10 cellular contexts compared by ENCODE assay signal in genomic region chr1:19203440-19203839, GRCh38. TPM values are rescaled to one million over a fixed set of nuclear protein-coding genes. Genes with fewer than 3 reads are reported as not detected.
DNase-seq lines count a peak whose midpoint lies in the region; ATAC-seq and TF ChIP-seq lines count a peak whose summit lies in the region.
"Had no signal": no experiment of that assay in that cellular context is flagged by ENCODE, and none has a peak within 500 bp of the region (broad histone marks: within the 10 kb centered on the region; RNA-seq: fewer than 3 reads in every experiment).

No MANE protein-coding gene starts in this region.

- ATAC-seq in GM18861 (IDR thresholded peaks at IDR 0.05; ENCODE audit: unreplicated experiment) (no peak), HG02884 (IDR thresholded peaks at IDR 0.05; ENCODE audit: unreplicated experiment) (no peak)

- H3K27me3 ChIP-seq in mesenchymal stem cell (ENCODE audit: control insufficient read depth in 1 of 2, insufficient read depth in 1 of 2, low read length in 2 of 2) = no peaks in the 10 kb centered on the region

- H3K4ac ChIP-seq in mesenchymal stem cell (ENCODE audit: low read depth in 1 of 2, low read length in 2 of 2) = no peak overlapping the region

- TF ChIP-seq CTCF in AG09319 (IDR thresholded peaks at IDR 0.05; ENCODE audit: low read depth, low read length) (no peak), LNCaP clone FGC (IDR thresholded peaks at IDR 0.05; ENCODE audit: control insufficient read depth, extremely low read depth, insufficient read depth) (no peak), choroid plexus epithelial cell (conservative IDR thresholded peaks at IDR 0.05; ENCODE audit: low read depth, low read length) (no peak)

- H2BK120ac ChIP-seq in mesenchymal stem cell (ENCODE audit: low read depth, low read length) = no peak overlapping the region

- H3K14ac ChIP-seq in mesenchymal stem cell (ENCODE audit: low read length in 2 of 2) = no peak overlapping the region

- H2BK15ac ChIP-seq in mesenchymal stem cell (ENCODE audit: low read depth, poor library complexity, severe bottlenecking) = no peak overlapping the region

- no peak overlapping the region for H2AK5ac ChIP-seq in mesenchymal stem cell (ENCODE audit: low read length, severe bottlenecking)

- H4K8ac ChIP-seq in mesenchymal stem cell (ENCODE audit: low read length) = no peak overlapping the region

- H2AFZ ChIP-seq in mesenchymal stem cell (ENCODE audit: low read depth, low read length) = no peak overlapping the region

- H3K4me1 ChIP-seq in mesenchymal stem cell (ENCODE audit: control insufficient read depth, insufficient read depth, low read depth, low read length) = peaks cover 7% of the 10 kb centered on the region

- no peak overlapping the region for H3K4me2 ChIP-seq in mesenchymal stem cell (ENCODE audit: low read length, poor library complexity, severe bottlenecking)

- peaks cover 3 to 32% of the 10 kb centered on the region in 2 experiments for H3K36me3 ChIP-seq in mesenchymal stem cell (ENCODE audit: control insufficient read depth in 1 of 2, insufficient read depth in 2 of 2, low read depth in 1 of 2, low read length in 2 of 2)

- DNase-seq in AG09319 (ENCODE audit: extremely low read depth, low read depth) = peak; percentile 18
- peak; percentile 92 for DNase-seq in LNCaP clone FGC (ENCODE audit: low read depth)
- DNase-seq in choroid plexus epithelial cell (ENCODE audit: low read depth) = peak; percentile 32
- DNase-seq in mesenchymal stem cell = peak; percentile 38
- DNase-seq in HEK293T (ENCODE audit: extremely low spot score) = no peak
- no peak for DNase-seq in NCI-H146 treated with DMSO at 0.1 percent for 48 hours (lab: John Stamatoyannopoulos, UW; ENCODE audit: unreplicated experiment)
- DNase-seq: COR-L47, NCI-H82 had no signal

- CTCF ChIA-PET in HEK293T (lab: Yijun Ruan, JAX) = interaction anchor here (0.7 kb wide), 1 partner anchor 346 kb away, joined by 3 read pairs; no protein-coding TSS in a partner anchor

- no peak overlapping the region for H2BK12ac ChIP-seq in mesenchymal stem cell (ENCODE audit: low read length in 2 of 2)

- no peak overlapping the region for H3K9ac ChIP-seq in mesenchymal stem cell (ENCODE audit: low read length)

- POLR2A ChIA-PET in HEK293T (lab: Yijun Ruan, JAX) = no interaction called here

- H3K79me1 ChIP-seq in mesenchymal stem cell (replicated peaks; ENCODE audit: low read length, poor library complexity, severe bottlenecking) = peaks cover 9% of the 10 kb centered on the region

- no peaks in the 10 kb centered on the region for H3K9me3 ChIP-seq in mesenchymal stem cell (ENCODE audit: control insufficient read depth, low read length)

- H4K91ac ChIP-seq in mesenchymal stem cell (ENCODE audit: low read length) = no peak overlapping the region

- no peak overlapping the region for H3K27ac ChIP-seq in mesenchymal stem cell (ENCODE audit: low read length, poor library complexity, severe bottlenecking)

- no peak overlapping the region for H3K18ac ChIP-seq in mesenchymal stem cell (ENCODE audit: low read depth in 1 of 2, low read length in 2 of 2)

- no peak overlapping the region for H3K4me3 ChIP-seq in LNCaP clone FGC (ENCODE audit: low read depth, low read length)
- H3K4me3 ChIP-seq in choroid plexus epithelial cell (ENCODE audit: low read depth, low read length) = no peak overlapping the region
- H3K4me3 ChIP-seq in mesenchymal stem cell (ENCODE audit: insufficient read depth in 1 of 2, low read depth in 1 of 2, low read length in 2 of 2) = no peak overlapping the region

- H2BK5ac ChIP-seq in mesenchymal stem cell (ENCODE audit: low read depth, low read length, poor library complexity, severe bottlenecking) = no peak overlapping the region

- no CpG with 5 or more reads among the region's 2 CpGs for WGBS in mesenchymal stem cell

- no peak overlapping the region for H3K23ac ChIP-seq in mesenchymal stem cell (ENCODE audit: low read length in 2 of 2)

TF ChIP-seq in HEK293T, 16 proteins besides CTCF, POLR2A, EP300 and RAD21:
- TF ChIP-seq L3MBTL2 (conservative IDR thresholded peaks at IDR 0.05) (no peak), NFRKB (IDR thresholded peaks at IDR 0.05) (no peak), ELF4 (IDR thresholded peaks at IDR 0.05) (no peak), SP1 (IDR thresholded peaks at IDR 0.05) (no peak), FOXK2 (IDR thresholded peaks at IDR 0.05) (no peak), BHLHE40 (IDR thresholded peaks at IDR 0.05; ENCODE audit: borderline replicate concordance) (no peak), LEF1 (IDR thresholded peaks at IDR 0.05; ENCODE audit: borderline replicate concordance) (no peak), FOXA1 (IDR thresholded peaks at IDR 0.05) (no peak), FOXM1 (IDR thresholded peaks at IDR 0.05; ENCODE audit: borderline replicate concordance) (no peak), TARDBP (IDR thresholded peaks at IDR 0.05) (no peak), ZNF384 (IDR thresholded peaks at IDR 0.05) (no peak), PKNOX1 (IDR thresholded peaks at IDR 0.05) (no peak), CTBP1 (IDR thresholded peaks at IDR 0.05; ENCODE audit: borderline replicate concordance) (no peak)

RNA-seq across cellular contexts. Expression of gene UBR4, which starts 6.6 kb away (rescaled TPM):
- polyA plus RNA-seq in mesenchymal stem cell (2013, experiment 1 of 2) = 36.3 TPM
- polyA plus RNA-seq in mesenchymal stem cell (2013, experiment 2 of 2) = 31.6 TPM

RNA-seq across cellular contexts. Expression of gene EMC1, which starts 47.9 kb away (rescaled TPM):
- polyA plus RNA-seq in mesenchymal stem cell (2013, experiment 1 of 2) = 74.7 TPM
- 70.3 TPM for polyA plus RNA-seq in mesenchymal stem cell (2013, experiment 2 of 2)

RNA-seq across cellular contexts. Expression of gene MRTO4, which starts 48.2 kb away (rescaled TPM):
- polyA plus RNA-seq in mesenchymal stem cell (2013, experiment 1 of 2) = 19.5 TPM
- polyA plus RNA-seq in mesenchymal stem cell (2013, experiment 2 of 2) = 18.9 TPM

Comparison
In these comparisons a context has a peak if more than half of its experiments do, and no peak if none do; other contexts are left out.
1. DNase-seq: peak in AG09319 (single experiment), LNCaP clone FGC (single experiment), choroid plexus epithelial cell (single experiment) and mesenchymal stem cell (single experiment); none in HEK293T (single experiment) and NCI-H146 treated with DMSO at 0.1 percent for 48 hours (single experiment).